In genomic region chr9:74498616-74499095, GRCh38 we compare ENCODE assay signal across 8 cellular contexts. TPM values are rescaled to one million over a fixed set of nuclear protein-coding genes. Genes with fewer than 3 reads are reported as not detected.
A peak's percentile ranks its signal among the peaks of the same experiment; 100 is the strongest.
DNase-seq lines count a peak whose midpoint lies in the region; ATAC-seq lines count a peak whose summit lies in the region.

No MANE protein-coding gene starts in this region.

- POLR2A ChIA-PET in activated naive CD8-positive, alpha-beta T cell treated with anti-CD3 and anti-CD28 coated beads, Interleukin-2, amount 10 ng/mL, durations not matched to agents 7 days and 5 days (lab: Charles Lee) = no interaction called here

- H3K4me3 Mint-ChIP-seq in activated naive CD8-positive, alpha-beta T cell treated with anti-CD3 and anti-CD28 coated beads, Interleukin-2, amount 10 ng/mL, durations not matched to agents 7 days and 5 days = peak overlapping the region; percentile 70
- H3K4me3 Mint-ChIP-seq in stimulated activated naive B cell treated with anti-CD40 and anti-IgM and Interleukin-4, amounts not matched to agents 10 μg/mL and 1 μg/mL and 100 μg/mL, for 72 hours = peak overlapping the region; percentile 89 to 92

- H3K4me1 Mint-ChIP-seq in activated naive CD8-positive, alpha-beta T cell treated with anti-CD3 and anti-CD28 coated beads, Interleukin-2, amount 10 ng/mL, durations not matched to agents 7 days and 5 days = peaks cover 26% of the 10 kb centered on the region
- H3K4me1 Mint-ChIP-seq in stimulated activated naive B cell treated with anti-CD40 and anti-IgM and Interleukin-4, amounts not matched to agents 10 μg/mL and 1 μg/mL and 100 μg/mL, for 72 hours = peaks cover 27 to 42% of the 10 kb centered on the region in 2 donors

- DNase-seq in DMS 273 (lab: John Stamatoyannopoulos, UW; ENCODE audit: unreplicated experiment) (peak; percentile 17), DMS 273 treated with DMSO at 0.1 percent for 48 hours (lab: John Stamatoyannopoulos, UW) (no peak), iPS-NIHi7 (ENCODE audit: extremely low spot score) (peak; percentile 14), SW 1271 (lab: John Stamatoyannopoulos, UW) (no peak), NCI-H2029 (lab: John Stamatoyannopoulos, UW) (no peak), NCI-H2107 treated with DMSO at 0.1 percent for 48 hours (lab: John Stamatoyannopoulos, UW; ENCODE audit: unreplicated experiment) (no peak)
- DNase-seq in activated naive CD8-positive, alpha-beta T cell treated with anti-CD3 and anti-CD28 coated beads, Interleukin-2, amount 10 ng/mL, durations not matched to agents 7 days and 5 days = peak; percentile 40
- no peak for DNase-seq in stimulated activated naive B cell treated with anti-CD40 and anti-IgM and Interleukin-4, amounts not matched to agents 10 μg/mL and 1 μg/mL and 100 μg/mL, for 72 hours

- no peaks in the 10 kb centered on the region for H3K9me3 Mint-ChIP-seq in activated naive CD8-positive, alpha-beta T cell treated with anti-CD3 and anti-CD28 coated beads, Interleukin-2, amount 10 ng/mL, durations not matched to agents 7 days and 5 days
- H3K9me3 Mint-ChIP-seq in stimulated activated naive B cell treated with anti-CD40 and anti-IgM and Interleukin-4, amounts not matched to agents 10 μg/mL and 1 μg/mL and 100 μg/mL, for 72 hours = no peaks in the 10 kb centered on the region

- H3K36me3 Mint-ChIP-seq in activated naive CD8-positive, alpha-beta T cell treated with anti-CD3 and anti-CD28 coated beads, Interleukin-2, amount 10 ng/mL, durations not matched to agents 7 days and 5 days = no peaks in the 10 kb centered on the region
- peaks cover 0 to 4% of the 10 kb centered on the region in 2 donors for H3K36me3 Mint-ChIP-seq in stimulated activated naive B cell treated with anti-CD40 and anti-IgM and Interleukin-4, amounts not matched to agents 10 μg/mL and 1 μg/mL and 100 μg/mL, for 72 hours

- peaks cover 64% of the 10 kb centered on the region for H3K27me3 Mint-ChIP-seq in activated naive CD8-positive, alpha-beta T cell treated with anti-CD3 and anti-CD28 coated beads, Interleukin-2, amount 10 ng/mL, durations not matched to agents 7 days and 5 days
- peaks cover 54 to 60% of the 10 kb centered on the region in 2 donors for H3K27me3 Mint-ChIP-seq in stimulated activated naive B cell treated with anti-CD40 and anti-IgM and Interleukin-4, amounts not matched to agents 10 μg/mL and 1 μg/mL and 100 μg/mL, for 72 hours

- H3K27ac Mint-ChIP-seq in activated naive CD8-positive, alpha-beta T cell treated with anti-CD3 and anti-CD28 coated beads, Interleukin-2, amount 10 ng/mL, durations not matched to agents 7 days and 5 days = no peak overlapping the region
- H3K27ac Mint-ChIP-seq in stimulated activated naive B cell treated with anti-CD40 and anti-IgM and Interleukin-4, amounts not matched to agents 10 μg/mL and 1 μg/mL and 100 μg/mL, for 72 hours = no peak overlapping the region

- ATAC-seq in activated naive CD8-positive, alpha-beta T cell treated with anti-CD3 and anti-CD28 coated beads, Interleukin-2, amount 10 ng/mL, durations not matched to agents 7 days and 5 days (ENCODE audit: low read depth) = no peak
- ATAC-seq in stimulated activated naive B cell treated with anti-CD40 and anti-IgM and Interleukin-4, amounts not matched to agents 10 μg/mL and 1 μg/mL and 100 μg/mL, for 72 hours (replicated peaks) = no peak

RNA-seq across cellular contexts. Expression of gene RORB, which starts 1.5 kb away (rescaled TPM):
- under 1 TPM; 0.03 TPM for total RNA-seq in activated naive CD8-positive, alpha-beta T cell treated with anti-CD3 and anti-CD28 coated beads, Interleukin-2, amount 10 ng/mL, durations not matched to agents 7 days and 5 days

Comparison
In these comparisons a context has a peak if more than half of its experiments do, and no peak if none do; other contexts are left out.
1. DNase-seq: peak in DMS 273 (single experiment), activated naive CD8-positive, alpha-beta T cell treated with anti-CD3 and anti-CD28 coated beads, Interleukin-2, amount 10 ng/mL, durations not matched to agents 7 days and 5 days (single experiment) and iPS-NIHi7 (single experiment); none in DMS 273 treated with DMSO at 0.1 percent for 48 hours (single experiment), stimulated activated naive B cell treated with anti-CD40 and anti-IgM and Interleukin-4, amounts not matched to agents 10 μg/mL and 1 μg/mL and 100 μg/mL, for 72 hours (single experiment), SW 1271 (0 of 2), NCI-H2029 (single experiment) and NCI-H2107 treated with DMSO at 0.1 percent for 48 hours (single experiment).